Comparison of ENCODE assay signal across 1 cellular context in the genomic region with DNA sequence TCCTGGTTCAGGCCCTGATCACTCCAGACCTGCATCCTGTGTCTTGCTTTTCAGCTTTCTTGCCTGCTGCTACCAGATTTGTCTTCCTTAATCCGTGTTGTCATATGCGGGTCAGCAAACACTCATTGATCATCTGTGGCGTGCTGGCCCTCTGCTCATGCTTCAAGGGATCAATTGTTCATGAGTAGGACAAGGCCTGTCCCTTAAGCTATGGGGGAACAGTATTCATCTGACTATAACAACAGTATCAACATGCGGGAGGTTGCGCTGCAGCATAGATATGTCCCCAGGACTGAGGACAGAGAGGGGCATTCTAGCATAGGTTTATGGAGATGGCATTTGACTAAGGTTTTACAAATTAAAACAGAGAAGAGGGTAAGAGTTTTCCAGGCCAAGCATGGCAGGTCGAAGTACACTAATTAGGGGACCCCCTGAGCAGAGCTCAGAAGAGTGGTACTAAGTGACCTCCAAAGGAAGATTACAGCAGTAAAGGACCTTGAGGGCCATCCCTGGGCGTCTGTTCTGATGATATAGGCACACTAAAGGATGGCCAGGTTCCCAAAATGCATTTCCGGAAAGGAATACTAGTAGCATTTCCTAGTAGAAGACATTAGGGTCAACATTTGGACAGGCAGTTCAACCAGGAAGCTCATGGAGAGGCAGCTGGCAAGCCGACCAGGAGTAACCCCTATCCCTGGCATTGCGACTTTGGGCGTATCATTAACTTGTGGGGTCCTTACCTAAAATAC.
TF ChIP-seq lines count a peak whose summit lies in the region.

No MANE protein-coding gene starts in this region.

TF ChIP-seq in IMR-90, 13 proteins besides CTCF, POLR2A, EP300 and RAD21:
- TF ChIP-seq BHLHE40 (IDR thresholded peaks at IDR 0.05; ENCODE audit: low read depth, low read length) (no peak), CHD1 (IDR thresholded peaks at IDR 0.05; ENCODE audit: low read depth, low read length) (no peak)
